Comparison of ENCODE assay signal across 8 cellular contexts in the genomic region with DNA sequence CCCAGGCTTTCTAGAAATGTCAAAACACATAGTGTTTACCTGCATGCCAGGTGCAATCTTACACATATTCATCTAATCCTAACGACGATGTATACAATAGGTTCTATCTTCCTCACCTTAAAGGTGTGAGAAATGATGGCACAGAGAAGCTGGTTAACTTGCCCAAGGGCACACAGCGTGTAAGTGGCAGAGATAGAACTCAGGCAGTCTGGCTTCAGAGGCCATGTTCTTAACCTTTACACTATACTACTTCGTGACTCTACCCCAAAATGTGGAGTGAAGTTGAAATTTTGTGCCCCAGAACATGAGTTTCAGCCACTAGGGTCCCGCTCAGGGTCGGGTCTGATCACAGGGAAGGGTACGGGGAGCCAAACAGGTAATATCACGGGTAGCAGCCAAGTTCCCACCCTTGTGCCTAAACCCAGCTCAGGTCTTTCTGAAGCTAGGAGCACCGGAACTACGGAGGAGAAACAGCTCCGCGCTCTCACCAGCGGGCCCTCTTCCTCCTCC. TPM values are rescaled to one million over a fixed set of nuclear protein-coding genes. Genes with fewer than 3 reads are reported as not detected.
DNase-seq lines count a peak whose midpoint lies in the region; ATAC-seq and TF ChIP-seq lines count a peak whose summit lies in the region.

No MANE protein-coding gene starts in this region.

- H2AK5ac ChIP-seq in trophoblast cell (ENCODE audit: low read length): no peak overlapping the region

- H2BK12ac ChIP-seq in trophoblast cell (ENCODE audit: low read length): no peak overlapping the region

- H3K79me1 ChIP-seq in trophoblast cell (ENCODE audit: low read length): peaks cover 11% of the 10 kb centered on the region

- H4K20me1 ChIP-seq in fibroblast of lung (ENCODE audit: control insufficient read depth, extremely low read depth, insufficient read depth, low read length): no peaks in the 10 kb centered on the region

- H3K4me1 ChIP-seq in fibroblast of lung (ENCODE audit: control insufficient read depth, extremely low read depth, insufficient read depth, low read length): peaks cover 15% of the 10 kb centered on the region
- H3K4me1 ChIP-seq in trophoblast cell (ENCODE audit: control insufficient read depth in 1 of 2, insufficient read depth in 2 of 2, low read length in 2 of 2): peaks cover 2 to 3% of the 10 kb centered on the region in 2 experiments

- peak overlapping the region; percentile 85 for H2BK5ac ChIP-seq in trophoblast cell (ENCODE audit: low read depth, low read length, poor library complexity)

- no peaks in the 10 kb centered on the region for H3K9me3 ChIP-seq in fibroblast of lung (ENCODE audit: control insufficient read depth, insufficient read depth, low read depth, low read length)
- H3K9me3 ChIP-seq in trophoblast cell (ENCODE audit: insufficient read depth, low read depth, low read length): no peaks in the 10 kb centered on the region

- no peak overlapping the region for H3K23ac ChIP-seq in trophoblast cell (ENCODE audit: low read length)

- WGBS in trophoblast cell (ENCODE audit: extremely low coverage, insufficient coverage, insufficient read length): no CpG with 5 or more reads among the region's 13 CpGs

- no peak for DNase-seq in AG09309 (ENCODE audit: low read depth)
- DNase-seq in RPMI8226: peak; percentile 30
- peak in 1 of 2 donors; percentile 38 for DNase-seq in fibroblast of lung (ENCODE audit: low read depth in 2 of 2)
- no peak for DNase-seq in trophoblast cell
- no peak for DNase-seq in effector CD8-positive, alpha-beta T cell (lab: John Stamatoyannopoulos, UW)
- DNase-seq in SIG-M5 (lab: John Stamatoyannopoulos, UW): no peak
- DNase-seq in stimulated activated CD4-positive, alpha-beta T cell treated with anti-CD3 and anti-CD28 coated beads, Interleukin-4, amount 100 ng/mL, for 1 hour: no peak

- H3K14ac ChIP-seq in trophoblast cell (ENCODE audit: low read length): peak overlapping the region; percentile 87

- peak overlapping the region; percentile 95 for H3K9ac ChIP-seq in fibroblast of lung (ENCODE audit: insufficient read depth, low read length)
- H3K9ac ChIP-seq in trophoblast cell (ENCODE audit: low read length): peak overlapping the region; percentile 96

- peaks cover 51% of the 10 kb centered on the region for H3K79me2 ChIP-seq in fibroblast of lung (ENCODE audit: control insufficient read depth, insufficient read depth, low read length)
- H3K79me2 ChIP-seq in trophoblast cell (ENCODE audit: control insufficient read depth, insufficient read depth, low read length, poor library complexity): peaks cover 10% of the 10 kb centered on the region

- H3K4me2 ChIP-seq in fibroblast of lung (ENCODE audit: extremely low read depth, insufficient read depth, low read length) (peak overlapping the region; percentile 98), trophoblast cell (ENCODE audit: low read length) (peak overlapping the region; percentile 83)

- H3K27me3 ChIP-seq in fibroblast of lung (ENCODE audit: control insufficient read depth, insufficient read depth, low read length) (no peaks in the 10 kb centered on the region), trophoblast cell (ENCODE audit: insufficient read depth, low read length) (no peaks in the 10 kb centered on the region)

- peak; percentile 33 for ATAC-seq in GM21528 (IDR thresholded peaks at IDR 0.05; ENCODE audit: low FRiP score, unreplicated experiment)

- peak overlapping the region; percentile 89 for H4K91ac ChIP-seq in trophoblast cell (ENCODE audit: low read depth, low read length)

- H3K36me3 ChIP-seq in fibroblast of lung (ENCODE audit: control insufficient read depth, insufficient read depth, low read length) (peaks cover 19% of the 10 kb centered on the region), trophoblast cell (ENCODE audit: control insufficient read depth in 1 of 2, insufficient read depth in 2 of 2, low read length in 2 of 2) (peaks cover 40 to 50% of the 10 kb centered on the region in 2 experiments)

- H3K27ac ChIP-seq in fibroblast of lung (ENCODE audit: insufficient read depth, low read length) (peak overlapping the region; percentile 95), trophoblast cell (ENCODE audit: low read depth, low read length) (peak overlapping the region; percentile 80)

- H3K18ac ChIP-seq in trophoblast cell (ENCODE audit: low read length): peak overlapping the region; percentile 40

- H2BK120ac ChIP-seq in trophoblast cell (ENCODE audit: insufficient read depth, low read length, poor library complexity): peak overlapping the region; percentile 59

- H3K4me3 ChIP-seq in AG09309 (ENCODE audit: control insufficient read depth, low read depth, low read length) (peak overlapping the region; percentile 90), fibroblast of lung (replicated peaks in 1 of 4; ENCODE audit: control extremely low read depth in 1 of 4, insufficient read depth in 1 of 4, low read depth in 3 of 4, low read length in 4 of 4) (peak overlapping the region; percentile 75 to 97 (median 92)), trophoblast cell (ENCODE audit: low read depth, low read length) (peak overlapping the region; percentile 89)

- peak overlapping the region; percentile 97 for H4K8ac ChIP-seq in trophoblast cell (ENCODE audit: low read depth, low read length)

- peak overlapping the region; percentile 57 for H3K4ac ChIP-seq in trophoblast cell (ENCODE audit: low read depth, low read length)

- H2AFZ ChIP-seq in fibroblast of lung (ENCODE audit: low read length) (peak overlapping the region; percentile 97), trophoblast cell (ENCODE audit: insufficient read depth, low read length, poor library complexity) (peak overlapping the region; percentile 91)

- peak overlapping the region; percentile 88 for H4K12ac ChIP-seq in trophoblast cell (ENCODE audit: low read depth, low read length)

- TF ChIP-seq CTCF in AG09309 (IDR thresholded peaks at IDR 0.05; ENCODE audit: control insufficient read depth, insufficient read depth, low read depth, low read length, missing control alignments) (no peak), fibroblast of lung (conservative IDR thresholded peaks at IDR 0.05 in 1 of 2, IDR thresholded peaks at IDR 0.05 in 1 of 2; ENCODE audit: low read depth in 1 of 2, low read length in 2 of 2) (no peak)

RNA-seq across cellular contexts. Expression of a gene that starts 0.5 kb away (rescaled TPM):
- 33.4 and 44.9 TPM in 2 replicates for total RNA-seq in fibroblast of lung
- polyA plus RNA-seq in fibroblast of lung: 53.2 and 75.6 TPM in 2 replicates
- 25.8 and 35.2 TPM in 2 replicates for polyA plus RNA-seq in fibroblast of lung (2012)
- polyA minus RNA-seq in fibroblast of lung (ENCODE audit: low replicate concordance): 85.4 and 86.0 TPM in 2 replicates
- 38.7 and 41.6 TPM in 2 replicates for polyA plus RNA-seq in trophoblast cell (2013)

RNA-seq across cellular contexts. Expression of a gene that starts 0.7 kb away (rescaled TPM):
- total RNA-seq in fibroblast of lung: 4,034 and 6,125 TPM in 2 replicates
- polyA plus RNA-seq in fibroblast of lung: 4,559 and 4,995 TPM in 2 replicates
- polyA plus RNA-seq in fibroblast of lung (2012): 4,991 and 5,271 TPM in 2 replicates
- 1,497 and 1,729 TPM in 2 replicates for polyA minus RNA-seq in fibroblast of lung (ENCODE audit: low replicate concordance)
- polyA plus RNA-seq in trophoblast cell (2013): 5,560 and 5,594 TPM in 2 replicates

RNA-seq across cellular contexts. Expression of a gene that starts 5.8 kb away (rescaled TPM):
- 5.1 and 11.1 TPM in 2 replicates for total RNA-seq in fibroblast of lung
- polyA plus RNA-seq in fibroblast of lung: 1.6 and 2.3 TPM in 2 replicates
- 3.0 and 4.0 TPM in 2 replicates for polyA plus RNA-seq in fibroblast of lung (2012)
- 6.1 and 8.2 TPM in 2 replicates for polyA minus RNA-seq in fibroblast of lung (ENCODE audit: low replicate concordance)
- polyA plus RNA-seq in trophoblast cell (2013): 4.4 TPM in 2 replicates

RNA-seq across cellular contexts. Expression of a gene that starts 17.9 kb away (rescaled TPM):
- 55.2 and 67.3 TPM in 2 replicates for total RNA-seq in fibroblast of lung
- polyA plus RNA-seq in fibroblast of lung: 31.1 and 45.0 TPM in 2 replicates
- polyA plus RNA-seq in fibroblast of lung (2012): 42.9 and 62.3 TPM in 2 replicates
- polyA minus RNA-seq in fibroblast of lung (ENCODE audit: low replicate concordance): 37.5 and 130 TPM in 2 replicates
- polyA plus RNA-seq in trophoblast cell (2013): 60.7 and 63.5 TPM in 2 replicates

RNA-seq across cellular contexts. Expression of a gene that starts 18.2 kb away (rescaled TPM):
- total RNA-seq in fibroblast of lung: 39.8 and 43.1 TPM in 2 replicates
- 46.7 and 50.5 TPM in 2 replicates for polyA plus RNA-seq in fibroblast of lung
- 88.3 and 89.0 TPM in 2 replicates for polyA plus RNA-seq in fibroblast of lung (2012)
- polyA minus RNA-seq in fibroblast of lung (ENCODE audit: low replicate concordance): 0.71 and 5.1 TPM in 2 replicates
- 67.7 and 69.0 TPM in 2 replicates for polyA plus RNA-seq in trophoblast cell (2013)
